8 cellular contexts compared by ENCODE assay signal in genomic region chr7:30028749-30029635, GRCh38. TPM values are rescaled to one million over a fixed set of nuclear protein-coding genes. Genes with fewer than 3 reads are reported as not detected.
DNase-seq lines count a peak whose midpoint lies in the region; ATAC-seq and TF ChIP-seq lines count a peak whose summit lies in the region.

No MANE protein-coding gene starts in this region.

- H3K4me1 Mint-ChIP-seq in chondrocyte (ENCODE audit: low read depth): peaks cover 40% of the 10 kb centered on the region
- peaks cover 16% of the 10 kb centered on the region for H3K4me1 Mint-ChIP-seq in stimulated activated naive CD8-positive, alpha-beta T cell treated with anti-CD3 and anti-CD28 coated beads, Interleukin-15, amount 100 ng/mL, for 72 hours

- peak; percentile 14 for TF ChIP-seq CTCF in chondrocyte (IDR thresholded peaks at IDR 0.05)
- TF ChIP-seq CTCF in left lung (IDR thresholded peaks at IDR 0.05): peak in 1 of 2 donors; percentile 7

- H3K27me3 ChIP-seq in SJSA1 (replicated peaks): no peaks in the 10 kb centered on the region
- H3K27me3 ChIP-seq in left lung: no peaks in the 10 kb centered on the region

- H3K36me3 ChIP-seq in SJSA1: peaks cover 6% of the 10 kb centered on the region; the same call in 1 of the 2 replicates
- no peaks in the 10 kb centered on the region for H3K36me3 ChIP-seq in left lung

- H3K27me3 Mint-ChIP-seq in chondrocyte (ENCODE audit: low read depth): no peaks in the 10 kb centered on the region
- H3K27me3 Mint-ChIP-seq in stimulated activated naive CD8-positive, alpha-beta T cell treated with anti-CD3 and anti-CD28 coated beads, Interleukin-15, amount 100 ng/mL, for 72 hours: no peaks in the 10 kb centered on the region

- H3K4me1 ChIP-seq in SJSA1 (replicated peaks): peaks cover 21% of the 10 kb centered on the region
- H3K4me1 ChIP-seq in left lung: peaks cover 16 to 50% of the 10 kb centered on the region in 2 donors

- H3K27ac Mint-ChIP-seq in chondrocyte (ENCODE audit: unreplicated experiment): no peak overlapping the region
- peak overlapping the region in 1 of 2 donors; percentile 74 for H3K27ac Mint-ChIP-seq in stimulated activated naive CD8-positive, alpha-beta T cell treated with anti-CD3 and anti-CD28 coated beads, Interleukin-15, amount 100 ng/mL, for 72 hours

- no peaks in the 10 kb centered on the region for H3K36me3 Mint-ChIP-seq in chondrocyte (ENCODE audit: low read depth)

- H3K4me3 Mint-ChIP-seq in chondrocyte (ENCODE audit: unreplicated experiment): no peak overlapping the region
- no peak overlapping the region for H3K4me3 Mint-ChIP-seq in stimulated activated naive CD8-positive, alpha-beta T cell treated with anti-CD3 and anti-CD28 coated beads, Interleukin-15, amount 100 ng/mL, for 72 hours

- DNase-seq in DMS114 treated with DMSO at 0.1 percent for 48 hours (lab: John Stamatoyannopoulos, UW; ENCODE audit: unreplicated experiment): peak; percentile 32
- DNase-seq in SJSA1 (ENCODE audit: low read depth in 1 of 2, low spot score in 2 of 2): peak; percentile 53 to 55
- no peak for DNase-seq in chondrocyte (ENCODE audit: low spot score)
- DNase-seq in left lung: peak in 1 of 2 donors; percentile 59
- DNase-seq in stimulated activated naive CD8-positive, alpha-beta T cell treated with anti-CD3 and anti-CD28 coated beads, Interleukin-15, amount 100 ng/mL, for 72 hours: peak in 1 of 2 donors; percentile 31
- no peak for DNase-seq in epidermal melanocyte (ENCODE audit: insufficient read length, low spot score)

- ATAC-seq in GM19324 (IDR thresholded peaks at IDR 0.05; ENCODE audit: low FRiP score, unreplicated experiment) (peak; percentile 23), HG03196 (IDR thresholded peaks at IDR 0.05; ENCODE audit: unreplicated experiment) (peak; percentile 12), left lung (peak; percentile 26)
- peak; percentile 24 for ATAC-seq in stimulated activated naive CD8-positive, alpha-beta T cell treated with anti-CD3 and anti-CD28 coated beads, Interleukin-15, amount 100 ng/mL, for 72 hours

- peak overlapping the region; percentile 12; the same call in 1 of the 2 replicates for H3K27ac ChIP-seq in SJSA1
- peak overlapping the region; percentile 89 to 90 for H3K27ac ChIP-seq in left lung

- intact Hi-C loops in left lung (cut with DNase I): no loop called here

- H3K9me3 ChIP-seq in SJSA1 (replicated peaks): no peaks in the 10 kb centered on the region
- H3K9me3 ChIP-seq in left lung: no peaks in the 10 kb centered on the region

- peak overlapping the region; percentile 97 for H3K4me3 ChIP-seq in SJSA1
- peak overlapping the region; percentile 91 to 96 for H3K4me3 ChIP-seq in left lung

- no peaks in the 10 kb centered on the region for H3K9me3 Mint-ChIP-seq in chondrocyte (ENCODE audit: low read depth)
- no peaks in the 10 kb centered on the region for H3K9me3 Mint-ChIP-seq in stimulated activated naive CD8-positive, alpha-beta T cell treated with anti-CD3 and anti-CD28 coated beads, Interleukin-15, amount 100 ng/mL, for 72 hours

RNA-seq across cellular contexts. Expression of gene PLEKHA8, which starts 0.8 kb away (rescaled TPM):
- total RNA-seq in SJSA1 (2014; rRNA removed; shearing (Covaris generic)): 11.5 and 12.5 TPM in 2 replicates
- 17.7 to 20.3 TPM (median 17.7 TPM) in 3 replicates for total RNA-seq in chondrocyte
- total RNA-seq in left lung: 10 to 100 TPM in 1 of 2 donors, 1 to 10 TPM in 1; 9.8 to 13.2 TPM

RNA-seq across cellular contexts. Expression of gene FKBP14, which starts 2.5 kb away (rescaled TPM):
- total RNA-seq in SJSA1 (2014; rRNA removed; shearing (Covaris generic)): 26.6 and 35.1 TPM in 2 replicates
- 72.1 to 103 TPM (median 74.7 TPM) in 3 replicates for total RNA-seq in chondrocyte
- 10 to 100 TPM; 26.7 to 32.6 TPM for total RNA-seq in left lung

RNA-seq across cellular contexts. Expression of gene SCRN1, which starts 39.4 kb away (rescaled TPM):
- total RNA-seq in SJSA1 (2014; rRNA removed; shearing (Covaris generic)): 56.4 and 81.6 TPM in 2 replicates
- total RNA-seq in chondrocyte: 111 to 129 TPM (median 129 TPM) in 3 replicates
- total RNA-seq in left lung: 10 to 100 TPM; 25.5 to 39.8 TPM

Comparison
In these comparisons a context has a peak if more than half of its experiments do, and no peak if none do; other contexts are left out.
1. DNase-seq: peak in DMS114 treated with DMSO at 0.1 percent for 48 hours (single experiment) and SJSA1 (2 of 2); none in chondrocyte (single experiment) and epidermal melanocyte (single experiment).
2. Peak in every context shown above with its lines, with median percentiles within 50 percentile points of each other: ATAC-seq.